Comparison of ENCODE assay signal across 25 cellular contexts in genomic region chr5:14779975-14780374, GRCh38.
DNase-seq lines count a peak whose midpoint lies in the region; ATAC-seq and TF ChIP-seq lines count a peak whose summit lies in the region.
"Had no signal": no experiment of that assay in that cellular context is flagged by ENCODE, and none has a peak within 500 bp of the region (broad histone marks: within the 10 kb centered on the region; RNA-seq: fewer than 3 reads in every experiment).

No MANE protein-coding gene starts in this region.

- no peaks in the 10 kb centered on the region for H3K9me3 Mint-ChIP-seq in MCF 10A (ENCODE audit: unreplicated experiment)

- no peak overlapping the region for H3K4me3 Mint-ChIP-seq in MCF 10A (ENCODE audit: unreplicated experiment)
- H3K4me3 Mint-ChIP-seq: B cell, CD14-positive monocyte had no signal

- no peaks in the 10 kb centered on the region for H3K36me3 Mint-ChIP-seq in MCF 10A (ENCODE audit: insufficient read depth, unreplicated experiment)
- H3K36me3 Mint-ChIP-seq: CD14-positive monocyte had no signal

- H3K27ac Mint-ChIP-seq in MCF 10A (ENCODE audit: low read depth, unreplicated experiment): peak overlapping the region; percentile 36
- H3K27ac Mint-ChIP-seq: B cell, CD14-positive monocyte had no signal

- ATAC-seq in psoas muscle (peak in 3 of 4 donors; percentile 41 to 68 (median 47)), left colon (no peak)
- ATAC-seq: A549, PC-3 had no signal

- POLR2A ChIA-PET in MCF 10A (lab: Yijun Ruan, JAX) (no interaction called here), RWPE1 (lab: Yijun Ruan, JAX; ENCODE audit: low non-redundant PET) (no interaction called here)

- DNase-seq in MCF 10A (ENCODE audit: unreplicated experiment) (peak; percentile 58), breast epithelium (ENCODE audit: low spot score in 2 of 2) (no peak), DMS153 treated with DMSO at 0.1 percent for 48 hours (lab: John Stamatoyannopoulos, UW; ENCODE audit: unreplicated experiment) (peak; percentile 10), RWPE1 (ENCODE audit: low spot score) (no peak), psoas muscle (no peak), left colon (no peak), prostate gland (ENCODE audit: low spot score) (no peak), WERI-Rb-1 (no peak)
- DNase-seq: COR-L47, EL, GF-D8, Karpas-422, NCI-H1048, NCI-H1436 treated with DMSO at 0.1 percent for 48 hours, NCI-H1930, NCI-H226, NCI-H524 treated with DMSO at 0.1 percent for 48 hours, PC-3, RPMI8226, SHP77 treated with DMSO at 0.1 percent for 48 hours, SW 1271 had no signal

- TF ChIP-seq POLR2A in breast epithelium (IDR thresholded peaks at IDR 0.05): no peak
- TF ChIP-seq POLR2A in prostate gland (IDR thresholded peaks at IDR 0.05): no peak

- BruUV-seq in MCF 10A (replicated peaks; lab: Mats Ljungman, UMichigan): no TSS peak

- H3K27ac ChIP-seq in breast epithelium (no peak overlapping the region), RWPE1 (peak overlapping the region; percentile 40), psoas muscle (peak overlapping the region; percentile 60), prostate gland (peak overlapping the region in 1 of 2 donors; percentile 6), WERI-Rb-1 (no peak overlapping the region)
- H3K27ac ChIP-seq: A549, SK-N-MC had no signal

- H3K36me3 ChIP-seq in breast epithelium: no peaks in the 10 kb centered on the region
- no peaks in the 10 kb centered on the region for H3K36me3 ChIP-seq in psoas muscle (ENCODE audit: insufficient read depth in 1 of 2, low read depth in 1 of 2)
- no peaks in the 10 kb centered on the region for H3K36me3 ChIP-seq in prostate gland
- H3K36me3 ChIP-seq in WERI-Rb-1: peaks cover 10% of the 10 kb centered on the region

- peaks cover 43% of the 10 kb centered on the region for H3K4me1 Mint-ChIP-seq in MCF 10A (ENCODE audit: insufficient read depth, unreplicated experiment)
- H3K4me1 Mint-ChIP-seq: CD14-positive monocyte had no signal

- TF ChIP-seq CTCF in MCF 10A (IDR thresholded peaks at IDR 0.05; ENCODE audit: unreplicated experiment): no peak
- no peak for TF ChIP-seq CTCF in breast epithelium (IDR thresholded peaks at IDR 0.05)
- TF ChIP-seq CTCF in RWPE1 (conservative IDR thresholded peaks at IDR 0.05; ENCODE audit: low read depth): no peak
- TF ChIP-seq CTCF in psoas muscle (IDR thresholded peaks at IDR 0.05): no peak
- no peak for TF ChIP-seq CTCF in prostate gland (IDR thresholded peaks at IDR 0.05)
- no peak for TF ChIP-seq CTCF in WERI-Rb-1 (IDR thresholded peaks at IDR 0.05; ENCODE audit: low read depth, low read length)

- H3K27me3 Mint-ChIP-seq in MCF 10A (ENCODE audit: insufficient read depth, unreplicated experiment): no peaks in the 10 kb centered on the region
- H3K27me3 Mint-ChIP-seq: B cell had no signal

- CTCF ChIA-PET in MCF 10A (lab: Yijun Ruan, JAX): interaction anchor here (0.6 to 0.9 kb wide), 4 partner anchors 53 to 1688 kb away, joined by 3 to 5 read pairs (median 3); no protein-coding TSS in a partner anchor
- CTCF ChIA-PET in RWPE1 (lab: Yijun Ruan, JAX): interaction anchor here (0.5 to 0.6 kb wide), 2 partner anchors 38 to 83 kb away, joined by 3 to 4 read pairs; no protein-coding TSS in a partner anchor

- H3K4me3 ChIP-seq in breast epithelium: no peak overlapping the region
- no peak overlapping the region for H3K4me3 ChIP-seq in psoas muscle
- no peak overlapping the region for H3K4me3 ChIP-seq in prostate gland
- H3K4me3 ChIP-seq in WERI-Rb-1 (ENCODE audit: low read depth, low read length): no peak overlapping the region
- H3K4me3 ChIP-seq: A549, SK-N-MC had no signal

- WGBS in psoas muscle, 3 donors: 44 to 72% (median 55%) methylated on average over 9 of the region's 9 CpGs
- WGBS in prostate gland: 74% methylated on average over 9 of the region's 9 CpGs

- H3K27me3 ChIP-seq in breast epithelium: no peaks in the 10 kb centered on the region
- no peaks in the 10 kb centered on the region for H3K27me3 ChIP-seq in psoas muscle (ENCODE audit: insufficient read depth in 3 of 3, low read length in 2 of 3)
- H3K27me3 ChIP-seq in prostate gland (replicated peaks; ENCODE audit: insufficient read depth): no peaks in the 10 kb centered on the region
- H3K27me3 ChIP-seq in WERI-Rb-1 (ENCODE audit: insufficient read depth, low read depth, severe bottlenecking): no peaks in the 10 kb centered on the region

- no peaks in the 10 kb centered on the region for H3K9me3 ChIP-seq in breast epithelium
- H3K9me3 ChIP-seq in psoas muscle: no peaks in the 10 kb centered on the region
- no peaks in the 10 kb centered on the region for H3K9me3 ChIP-seq in prostate gland
- peaks cover 3% of the 10 kb centered on the region for H3K9me3 ChIP-seq in WERI-Rb-1 (ENCODE audit: severe bottlenecking)
- H3K9me3 ChIP-seq: A549 had no signal

- intact Hi-C loops in MCF 10A (cut with micrococcal nuclease): no loop called here
- intact Hi-C loops in breast epithelium (cut with DNase I; ENCODE audit: low total_unique reads): no loop called here
- intact Hi-C loops in psoas muscle (cut with DNase I): loop anchor here in 1 of 2 donors (1.0 to 10.0 kb wide), 2 partner anchors 16 to 95 kb away; no protein-coding TSS in a partner anchor
- intact Hi-C loops in left colon (cut with DNase I, micrococcal nuclease): no loop called here
- intact Hi-C loops in prostate gland (cut with DNase I): no loop called here

- H3K4me1 ChIP-seq in breast epithelium (no peaks in the 10 kb centered on the region), psoas muscle (peaks cover 13% of the 10 kb centered on the region), prostate gland (replicated peaks) (peaks cover 4% of the 10 kb centered on the region)

Comparison
In these comparisons a context has a peak if more than half of its experiments do, and no peak if none do; other contexts are left out.
1. DNase-seq: peak in MCF 10A (single experiment) and DMS153 treated with DMSO at 0.1 percent for 48 hours (single experiment); none in breast epithelium (0 of 2), RWPE1 (single experiment), psoas muscle (0 of 2), left colon (0 of 2), prostate gland (single experiment) and WERI-Rb-1 (single experiment).
2. H3K27ac ChIP-seq: peak in RWPE1 (single experiment) and psoas muscle (single experiment); none in breast epithelium (0 of 2) and WERI-Rb-1 (single experiment).